In the genomic region with DNA sequence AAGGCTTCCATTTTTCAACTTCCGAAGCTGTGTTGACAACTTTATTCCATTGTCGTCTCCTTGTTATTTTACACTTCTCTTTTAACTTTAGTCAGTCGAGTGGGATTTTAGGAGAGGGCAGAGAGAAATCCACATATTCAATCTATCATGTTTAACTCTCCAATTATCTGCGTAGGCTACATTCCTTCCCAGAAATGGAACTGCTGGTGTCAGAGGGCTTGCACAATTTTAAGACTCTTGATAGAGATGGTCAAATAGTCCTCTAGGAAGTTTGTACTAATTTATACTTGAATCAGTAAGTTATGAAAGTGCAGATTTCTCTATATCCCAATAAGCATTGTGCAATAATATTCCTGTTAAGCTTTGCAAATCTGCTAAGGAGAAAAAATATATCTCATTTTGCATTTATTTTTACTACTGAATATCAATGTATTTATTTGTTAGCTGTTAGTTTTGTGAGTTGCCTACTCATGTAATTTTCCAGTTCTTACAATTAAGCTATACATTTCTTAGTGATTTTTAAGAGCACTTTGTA, we compare ENCODE assay signal across 27 cellular contexts.
"Had no signal": no experiment of that assay in that cellular context is flagged by ENCODE, and none has a peak within 500 bp of the region (broad histone marks: within the 10 kb centered on the region; RNA-seq: fewer than 3 reads in every experiment).

No MANE protein-coding gene starts in this region.

- DNase-seq: hypothalamus; immature natural killer cell; kidney; left colon; left lung; lower lobe of right lung; mammary epithelial cell; mesendoderm; naive B cell; natural killer cell; nephron progenitor cell; ovary; stimulated activated CD4-positive, alpha-beta T cell treated with anti-CD3 and anti-CD28 coated beads, Interleukin-4, amount 100 ng/mL, for 24 hours; stimulated activated naive CD4-positive, alpha-beta T cell treated with Interleukin-2 at 50 U/mL for 16 hours; stimulated activated naive CD8-positive, alpha-beta T cell treated with anti-CD3 and anti-CD28 coated beads, Interleukin-15, amount 100 ng/mL, for 72 hours; testis; thyroid gland; trophoblast cell; upper lobe of right lung had no signal

- FAIRE-seq: islet of Langerhans, urothelium cell line had no signal

- H3K4me2 ChIP-seq: neural progenitor cell had no signal

- H2AFZ ChIP-seq: neural progenitor cell had no signal

- H3K9me3 ChIP-seq: neutrophil, ovary, testis, thyroid gland, upper lobe of right lung had no signal

- H3K27ac ChIP-seq: left lung, lower lobe of right lung, neural progenitor cell, neutrophil, ovary, right atrium auricular region, testis, thyroid gland, upper lobe of right lung had no signal

- H3K4me3 ChIP-seq: left lung, lower lobe of right lung, neural progenitor cell, ovary, right atrium auricular region, skin epidermis, testis, thyroid gland, upper lobe of right lung had no signal

- H3K9ac ChIP-seq: neural progenitor cell had no signal

- ATAC-seq: left colon; left lung; natural killer cell; sciatic nerve; stimulated activated effector memory CD8-positive, alpha-beta T cell treated with anti-CD3 and anti-CD28 coated beads, Interleukin-12 subunit alpha, Interleukin-12 subunit beta, amount 100 ng/mL, for 72 hours; stimulated activated naive CD8-positive, alpha-beta T cell treated with anti-CD3 and anti-CD28 coated beads, Interleukin-15, amount 100 ng/mL, for 72 hours; upper lobe of right lung had no signal

- H3K27me3 ChIP-seq: left lung, neural progenitor cell, neutrophil, ovary, right atrium auricular region, testis, thyroid gland, upper lobe of right lung had no signal

- H3K36me3 ChIP-seq: left lung, lower lobe of right lung, neural progenitor cell, neutrophil, ovary, right atrium auricular region, thyroid gland, upper lobe of right lung had no signal

- H3K4me1 ChIP-seq: left lung, neural progenitor cell, right atrium auricular region, testis, thyroid gland had no signal
